Comparison of ENCODE assay signal across 16 cellular contexts in genomic region chr17:66349549-66350245, GRCh38. TPM values are rescaled to one million over a fixed set of nuclear protein-coding genes. Genes with fewer than 3 reads are reported as not detected.
DNase-seq lines count a peak whose midpoint lies in the region; ATAC-seq and TF ChIP-seq lines count a peak whose summit lies in the region.
"Had no signal": no experiment of that assay in that cellular context is flagged by ENCODE, and none has a peak within 500 bp of the region (broad histone marks: within the 10 kb centered on the region; RNA-seq: fewer than 3 reads in every experiment).

No MANE protein-coding gene starts in this region.

- no peak overlapping the region for H2BK5ac ChIP-seq in mesendoderm (ENCODE audit: low read length)

- no peak overlapping the region for H4K5ac ChIP-seq in mesendoderm (ENCODE audit: low read length)

- TF ChIP-seq POLR2A in breast epithelium (IDR thresholded peaks at IDR 0.05) = no peak

- H3K9ac ChIP-seq in mesendoderm (ENCODE audit: low read length) = no peak overlapping the region

- H3K27ac ChIP-seq in breast epithelium (no peak overlapping the region), hepatocyte (peak overlapping the region; percentile 81), mesendoderm (ENCODE audit: low read depth, low read length) (no peak overlapping the region)
- H3K27ac ChIP-seq: dorsolateral prefrontal cortex, SK-N-MC, spleen had no signal

- H2BK15ac ChIP-seq in mesendoderm (replicated peaks; ENCODE audit: low read depth) = no peak overlapping the region

- H3K4me2 ChIP-seq in hepatocyte (no peak overlapping the region), mesendoderm (ENCODE audit: low read length) (no peak overlapping the region)

- no peak overlapping the region for H2AFZ ChIP-seq in hepatocyte

- no peak overlapping the region for H4K8ac ChIP-seq in mesendoderm (ENCODE audit: low read depth, low read length)

- no peak overlapping the region for H3K4ac ChIP-seq in mesendoderm (ENCODE audit: low read depth, low read length)

- H3K36me3 ChIP-seq in breast epithelium = no peaks in the 10 kb centered on the region
- no peaks in the 10 kb centered on the region for H3K36me3 ChIP-seq in hepatocyte (replicated peaks; ENCODE audit: insufficient read depth, low read depth)
- H3K36me3 ChIP-seq in mesendoderm (ENCODE audit: control insufficient read depth, insufficient read depth, low read length) = no peaks in the 10 kb centered on the region
- H3K36me3 ChIP-seq in HAP-1 (replicated peaks) = no peaks in the 10 kb centered on the region
- H3K36me3 ChIP-seq: MG63, spleen had no signal

- in situ Hi-C loops in HAP-1 (cut with MboI; ENCODE audit: low sequenced_read_pairs) = no loop called here

- H3K23ac ChIP-seq in mesendoderm (ENCODE audit: low read length) = no peak overlapping the region

- no peaks in the 10 kb centered on the region for H4K20me1 ChIP-seq in hepatocyte (ENCODE audit: insufficient read depth, poor library complexity, severe bottlenecking)

- no peaks in the 10 kb centered on the region for H3K27me3 Mint-ChIP-seq in MCF 10A (ENCODE audit: insufficient read depth, unreplicated experiment)
- H3K27me3 Mint-ChIP-seq in activated CD8-positive, alpha-beta T cell treated with anti-CD3 and anti-CD28 coated beads for 36 hours = no peaks in the 10 kb centered on the region
- no peaks in the 10 kb centered on the region for H3K27me3 Mint-ChIP-seq in type B pancreatic cell

- H3K9me3 Mint-ChIP-seq in MCF 10A (ENCODE audit: unreplicated experiment) (no peaks in the 10 kb centered on the region), type B pancreatic cell (peaks cover 4% of the 10 kb centered on the region)
- no peaks in the 10 kb centered on the region for H3K9me3 Mint-ChIP-seq in activated CD8-positive, alpha-beta T cell treated with anti-CD3 and anti-CD28 coated beads for 36 hours
- H3K9me3 Mint-ChIP-seq: WTC11 had no signal

- intact Hi-C loops in MCF 10A (cut with micrococcal nuclease) (no loop called here), breast epithelium (cut with DNase I; ENCODE audit: low total_unique reads) (no loop called here)
- intact Hi-C loops in activated CD8-positive, alpha-beta T cell treated with anti-CD3 and anti-CD28 coated beads for 36 hours (cut with micrococcal nuclease) = loop anchor here (5.0 kb wide), 1 partner anchor 37 kb away; no protein-coding TSS in a partner anchor

- CTCF ChIA-PET in MCF 10A (lab: Yijun Ruan, JAX) = interaction anchor here (0.5 to 0.6 kb wide), 2 partner anchors 13 to 1152 kb away, joined by 3 read pairs; no protein-coding TSS in a partner anchor
- CTCF ChIA-PET in activated CD8-positive, alpha-beta T cell treated with anti-CD3 and anti-CD28 coated beads for 36 hours (lab: Charles Lee) = no interaction called here

- H2AK5ac ChIP-seq in mesendoderm (ENCODE audit: low read length) = no peak overlapping the region

- H3K4me3 Mint-ChIP-seq in MCF 10A (ENCODE audit: unreplicated experiment) (no peak overlapping the region), type B pancreatic cell (no peak overlapping the region)
- H3K4me3 Mint-ChIP-seq in activated CD8-positive, alpha-beta T cell treated with anti-CD3 and anti-CD28 coated beads for 36 hours = no peak overlapping the region
- H3K4me3 Mint-ChIP-seq: WTC11 had no signal

- H2BK120ac ChIP-seq in mesendoderm (ENCODE audit: low read depth, low read length) = no peak overlapping the region

- no peak for DNase-seq in MCF 10A (ENCODE audit: unreplicated experiment)
- DNase-seq in breast epithelium (ENCODE audit: low spot score in 2 of 2) = no peak
- DNase-seq in activated CD8-positive, alpha-beta T cell treated with anti-CD3 and anti-CD28 coated beads for 36 hours = no peak
- DNase-seq in hepatocyte (ENCODE audit: low spot score) = no peak
- DNase-seq in type B pancreatic cell (ENCODE audit: extremely low spot score, unreplicated experiment) = no peak
- no peak for DNase-seq in mesendoderm
- no peak for DNase-seq in NCI-H2081 treated with DMSO at 0.1 percent for 48 hours (lab: John Stamatoyannopoulos, UW)
- no peak for DNase-seq in HAP-1 (ENCODE audit: low spot score in 2 of 2)
- DNase-seq: activated T-cell treated with anti-CD3 and anti-CD28 coated beads for 4 hours, aorta, DND-41, dorsolateral prefrontal cortex, MG63, spleen had no signal

- peak overlapping the region; percentile 36 for H3K27ac Mint-ChIP-seq in MCF 10A (ENCODE audit: low read depth, unreplicated experiment)
- peak overlapping the region; percentile 64 for H3K27ac Mint-ChIP-seq in activated CD8-positive, alpha-beta T cell treated with anti-CD3 and anti-CD28 coated beads for 36 hours
- H3K27ac Mint-ChIP-seq in type B pancreatic cell = peak overlapping the region; percentile 48
- H3K27ac Mint-ChIP-seq: WTC11 had no signal

- no peaks in the 10 kb centered on the region for H3K79me1 ChIP-seq in mesendoderm (ENCODE audit: low read length)

- POLR2A ChIA-PET in MCF 10A (lab: Yijun Ruan, JAX) = no interaction called here
- POLR2A ChIA-PET in activated CD8-positive, alpha-beta T cell treated with anti-CD3 and anti-CD28 coated beads for 36 hours (lab: Charles Lee) = interaction anchor here (1.2 to 2.0 kb wide), 2 partner anchors 12 to 24 kb away, joined by 4 read pairs; no protein-coding TSS in a partner anchor

- no TSS peak for BruUV-seq in MCF 10A (replicated peaks; lab: Mats Ljungman, UMichigan)

- H3K36me3 Mint-ChIP-seq in MCF 10A (ENCODE audit: insufficient read depth, unreplicated experiment) (peaks cover 10% of the 10 kb centered on the region), type B pancreatic cell (no peaks in the 10 kb centered on the region)
- H3K36me3 Mint-ChIP-seq in activated CD8-positive, alpha-beta T cell treated with anti-CD3 and anti-CD28 coated beads for 36 hours (ENCODE audit: low read depth) = peaks cover 20% of the 10 kb centered on the region
- H3K36me3 Mint-ChIP-seq: WTC11 had no signal

- no peaks in the 10 kb centered on the region for H3K9me2 ChIP-seq in hepatocyte (replicated peaks; ENCODE audit: insufficient read depth)

- H3K18ac ChIP-seq in mesendoderm (ENCODE audit: low read length) = no peak overlapping the region

- no peak overlapping the region for H3K56ac ChIP-seq in mesendoderm (ENCODE audit: low read length)

- 52% methylated on average over 12 of the region's 12 CpGs for WGBS in hepatocyte (ENCODE audit: low lambda C conversion rate, missing lambda C conversion rate)
- WGBS in mesendoderm (ENCODE audit: extremely low coverage, insufficient coverage, low lambda C conversion rate) = no CpG with 5 or more reads among the region's 12 CpGs

- H3K9me3 ChIP-seq in breast epithelium (no peaks in the 10 kb centered on the region), hepatocyte (ENCODE audit: low read depth) (no peaks in the 10 kb centered on the region), HAP-1 (no peaks in the 10 kb centered on the region)
- H3K9me3 ChIP-seq: MG63, spleen had no signal

- no peak for ATAC-seq in activated CD8-positive, alpha-beta T cell treated with anti-CD3 and anti-CD28 coated beads for 36 hours
- ATAC-seq: WTC11 had no signal

- H3K4me3 ChIP-seq in breast epithelium (no peak overlapping the region), hepatocyte (no peak overlapping the region), mesendoderm (ENCODE audit: low read length) (no peak overlapping the region), HAP-1 (no peak overlapping the region)
- H3K4me3 ChIP-seq: dorsolateral prefrontal cortex, MG63, SK-N-MC, spleen had no signal

- H3K79me2 ChIP-seq in hepatocyte (peaks cover 57% of the 10 kb centered on the region), mesendoderm (ENCODE audit: control insufficient read depth, insufficient read depth, low read length) (no peaks in the 10 kb centered on the region)

- H3K4me1 Mint-ChIP-seq in MCF 10A (ENCODE audit: insufficient read depth, unreplicated experiment) = peaks cover 34% of the 10 kb centered on the region
- peaks cover 74% of the 10 kb centered on the region for H3K4me1 Mint-ChIP-seq in activated CD8-positive, alpha-beta T cell treated with anti-CD3 and anti-CD28 coated beads for 36 hours (ENCODE audit: low read depth)
- H3K4me1 Mint-ChIP-seq in type B pancreatic cell (ENCODE audit: unreplicated experiment) = peaks cover 45% of the 10 kb centered on the region

- H3K4me1 ChIP-seq in breast epithelium (no peaks in the 10 kb centered on the region), hepatocyte (ENCODE audit: insufficient read depth) (peaks cover 40% of the 10 kb centered on the region), mesendoderm (ENCODE audit: control insufficient read depth, low read depth, low read length) (no peaks in the 10 kb centered on the region), HAP-1 (peaks cover 13% of the 10 kb centered on the region)

- no peaks in the 10 kb centered on the region for H3K27me3 ChIP-seq in breast epithelium
- no peaks in the 10 kb centered on the region for H3K27me3 ChIP-seq in hepatocyte
- no peaks in the 10 kb centered on the region for H3K27me3 ChIP-seq in mesendoderm (ENCODE audit: insufficient read depth, low read length, poor library complexity)
- no peaks in the 10 kb centered on the region for H3K27me3 ChIP-seq in HAP-1 (ENCODE audit: low read depth)
- H3K27me3 ChIP-seq: dorsolateral prefrontal cortex, MG63, spleen had no signal

- TF ChIP-seq CTCF in MCF 10A (IDR thresholded peaks at IDR 0.05; ENCODE audit: unreplicated experiment) (no peak), breast epithelium (IDR thresholded peaks at IDR 0.05) (no peak), hepatocyte (IDR thresholded peaks at IDR 0.05; ENCODE audit: poor library complexity) (no peak), type B pancreatic cell (conservative IDR thresholded peaks at IDR 0.05) (no peak)
- TF ChIP-seq CTCF in activated CD8-positive, alpha-beta T cell treated with anti-CD3 and anti-CD28 coated beads for 36 hours (IDR thresholded peaks at IDR 0.05) = no peak

RNA-seq across cellular contexts. Expression of gene PRKCA, which starts 47.3 kb away (rescaled TPM):
- 20.7 and 22.8 TPM in 2 replicates for total RNA-seq in MCF 10A (2022)
- total RNA-seq in breast epithelium = 10 to 100 TPM in 1 of 3 donors, 1 to 10 TPM in 2; 5.1 to 10.5 (median 6.6) TPM
- 10 to 100 TPM; 84.4 to 87.9 TPM for total RNA-seq in activated CD8-positive, alpha-beta T cell treated with anti-CD3 and anti-CD28 coated beads for 36 hours
- 16.7 and 18.5 TPM in 2 replicates for total RNA-seq in hepatocyte
- polyA plus RNA-seq in hepatocyte = 5.9 and 7.3 TPM in 2 replicates
- total RNA-seq in type B pancreatic cell (ENCODE audit: low replicate concordance) = 13.4 and 16.1 TPM in 2 replicates
- polyA plus RNA-seq in mesendoderm (2013, experiment 1 of 2) = 1.6 TPM
- polyA plus RNA-seq in mesendoderm (2013, experiment 2 of 2) = 1.7 TPM
